In genomic region chr3:147919496-147919895, GRCh38 we compare ENCODE assay signal across 26 cellular contexts.
"Had no signal": no experiment of that assay in that cellular context is flagged by ENCODE, and none has a peak within 500 bp of the region (broad histone marks: within the 10 kb centered on the region; RNA-seq: fewer than 3 reads in every experiment).

No MANE protein-coding gene starts in this region.

- H3K9me3 Mint-ChIP-seq: activated CD4-positive, alpha-beta memory T cell treated with anti-CD3 and anti-CD28 coated beads, Interleukin-2, amount 10 ng/mL, durations not matched to agents 7 days and 5 days; activated T-helper 2 cell treated with anti-CD3 and anti-CD28 coated beads, Interferon-gamma antibody, Interleukin-2, Interleukin-4, amounts not matched to agents 10 μg/mL and 5 μg/mL and 100 μg/mL, durations not matched to agents 14 hours and 24 hours and 36 hours had no signal

- H3K4me3 ChIP-seq: adrenal gland, MG63 had no signal

- H3K4me3 Mint-ChIP-seq: activated CD4-positive, alpha-beta memory T cell treated with anti-CD3 and anti-CD28 coated beads, Interleukin-2, amount 10 ng/mL, durations not matched to agents 7 days and 5 days; activated CD4-positive, alpha-beta T cell treated with anti-CD3 and anti-CD28 coated beads for 36 hours; activated naive CD8-positive, alpha-beta T cell treated with anti-CD3 and anti-CD28 coated beads, Interleukin-2, amount 10 ng/mL, durations not matched to agents 7 days and 5 days; activated T-cell treated with anti-CD3 and anti-CD28 coated beads, Interleukin-2, amount 50 U/mL, for 72 hours; T-cell had no signal

- H3K36me3 Mint-ChIP-seq: activated naive CD8-positive, alpha-beta T cell treated with anti-CD3 and anti-CD28 coated beads, Interleukin-2, amount 10 ng/mL, durations not matched to agents 7 days and 5 days; T-cell had no signal

- H3K4me1 ChIP-seq: adrenal gland had no signal

- H3K27ac Mint-ChIP-seq: activated CD4-positive, alpha-beta memory T cell treated with anti-CD3 and anti-CD28 coated beads, Interleukin-2, amount 10 ng/mL, durations not matched to agents 7 days and 5 days; activated CD4-positive, alpha-beta T cell treated with anti-CD3 and anti-CD28 coated beads for 36 hours; activated naive CD8-positive, alpha-beta T cell treated with anti-CD3 and anti-CD28 coated beads, Interleukin-2, amount 10 ng/mL, durations not matched to agents 7 days and 5 days; activated T-cell treated with anti-CD3 and anti-CD28 coated beads, Interleukin-2, amount 50 U/mL, for 72 hours; activated T-helper 2 cell treated with anti-CD3 and anti-CD28 coated beads, Interferon-gamma antibody, Interleukin-2, Interleukin-4, amounts not matched to agents 10 μg/mL and 5 μg/mL and 100 μg/mL, durations not matched to agents 14 hours and 24 hours and 36 hours; T-cell had no signal

- H3K4me1 Mint-ChIP-seq: activated CD4-positive, alpha-beta memory T cell treated with anti-CD3 and anti-CD28 coated beads, Interleukin-2, amount 10 ng/mL, durations not matched to agents 7 days and 5 days; activated CD4-positive, alpha-beta T cell treated with anti-CD3 and anti-CD28 coated beads for 36 hours; activated naive CD8-positive, alpha-beta T cell treated with anti-CD3 and anti-CD28 coated beads, Interleukin-2, amount 10 ng/mL, durations not matched to agents 7 days and 5 days; T-cell had no signal

- H3K27me3 ChIP-seq: adrenal gland, MG63 had no signal

- H3K36me3 ChIP-seq: adrenal gland, MG63, WERI-Rb-1 had no signal

- ATAC-seq: activated CD4-positive, alpha-beta T cell treated with anti-CD3 and anti-CD28 coated beads for 36 hours; activated T-cell treated with anti-CD3 and anti-CD28 coated beads, Interleukin-2, amount 50 U/mL, for 72 hours; T-cell had no signal

- H3K27me3 Mint-ChIP-seq: activated CD4-positive, alpha-beta memory T cell treated with anti-CD3 and anti-CD28 coated beads, Interleukin-2, amount 10 ng/mL, durations not matched to agents 7 days and 5 days; activated CD4-positive, alpha-beta T cell treated with anti-CD3 and anti-CD28 coated beads for 36 hours; T-cell had no signal

- H3K9me3 ChIP-seq: adrenal gland, MG63 had no signal

- H3K27ac ChIP-seq: adrenal gland, WERI-Rb-1 had no signal

- DNase-seq: activated CD4-positive, alpha-beta memory T cell treated with anti-CD3 and anti-CD28 coated beads, Interleukin-2, amount 10 ng/mL, durations not matched to agents 7 days and 5 days; activated CD4-positive, alpha-beta T cell treated with anti-CD3 and anti-CD28 coated beads for 36 hours; activated CD4-positive, alpha-beta T cell treated with anti-CD3 and anti-CD28 coated beads, Interleukin-2, amount 50 U/mL, for 1 hour; activated gamma-delta T cell treated with Interleukin-2 at 50 U/mL for 16 hours; activated naive CD4-positive, alpha-beta T cell treated with anti-CD3 and anti-CD28 coated beads, Interleukin-2, amount 50 U/mL, for 16 hours; activated naive CD8-positive, alpha-beta T cell treated with anti-CD3 and anti-CD28 coated beads, Interleukin-2, amount 10 ng/mL, durations not matched to agents 7 days and 5 days; activated T-cell treated with anti-CD3 and anti-CD28 coated beads, Interleukin-2, amount 50 U/mL, for 72 hours; adrenal gland; anterior cingulate cortex; cerebellar nuclear complex; MG63; MV-4-11; NCI-H1092 treated with DMSO at 0.1 percent for 48 hours; NCI-H1417 treated with DMSO at 0.1 percent for 48 hours; NCI-H1694; NCI-H2029; NCI-H2107; NCI-H2171 treated with DMSO at 0.1 percent for 48 hours; NCI-H226; NCI-H526; SHP77 treated with DMSO at 0.1 percent for 48 hours; T-cell; T-helper 2 cell; T1000; WERI-Rb-1 had no signal
